In genomic region chr21:19343711-19344110, GRCh38 we compare ENCODE assay signal across 21 cellular contexts.
DNase-seq lines count a peak whose midpoint lies in the region; ATAC-seq and TF ChIP-seq lines count a peak whose summit lies in the region.
"Had no signal": no experiment of that assay in that cellular context is flagged by ENCODE, and none has a peak within 500 bp of the region (broad histone marks: within the 10 kb centered on the region; RNA-seq: fewer than 3 reads in every experiment).

No MANE protein-coding gene starts in this region.

- H3K27me3 ChIP-seq in OCI-LY3 (ENCODE audit: low read depth, low read length) (no peaks in the 10 kb centered on the region), right atrium auricular region (no peaks in the 10 kb centered on the region)
- H3K27me3 ChIP-seq in effector memory CD4-positive, alpha-beta T cell (replicated peaks; ENCODE audit: control insufficient read depth, insufficient read depth, low read length, poor library complexity, severe bottlenecking), result no peaks in the 10 kb centered on the region
- H3K27me3 ChIP-seq: BE2C had no signal

- TF ChIP-seq CTCF in GM20000 (IDR thresholded peaks at IDR 0.05; ENCODE audit: extremely low read depth, missing control alignments), result no peak
- TF ChIP-seq CTCF in OCI-LY3 (IDR thresholded peaks at IDR 0.05; ENCODE audit: low read depth, low read length), result no peak
- TF ChIP-seq CTCF in right atrium auricular region (IDR thresholded peaks at IDR 0.05), result no peak

- DNase-seq in GM20000 (ENCODE audit: low spot score), result peak; percentile 4
- no peak for DNase-seq in stimulated activated CD4-positive, alpha-beta T cell treated with anti-CD3 and anti-CD28 coated beads, Interleukin-1b, Interleukin-23, amount 100 ng/mL, for 48 hours
- no peak for DNase-seq in right atrium auricular region (ENCODE audit: low spot score)
- no peak for DNase-seq in activated CD4-positive, alpha-beta T cell treated with anti-CD3 and anti-CD28 coated beads, Interleukin-2, amount 50 U/mL, for 1 hour
- DNase-seq in effector memory CD4-positive, alpha-beta T cell, result no peak
- DNase-seq: BE2C; Caco-2; CD4-positive, alpha-beta T cell; MM.1S; NCI-H1092; NCI-H2081; NCI-H510A; NCI-H748 treated with DMSO at 0.1 percent for 48 hours; NK-92 treated with Interleukin-12 subunit alpha and Interleukin-12 subunit beta, amount 100 ng/mL, for 24 hours; OCI-M1; SHP77 had no signal

- H2AFZ ChIP-seq in OCI-LY3 (ENCODE audit: low read depth, low read length), result no peak overlapping the region

- H3K4me1 ChIP-seq in OCI-LY3 (ENCODE audit: low read length) (peaks cover 16% of the 10 kb centered on the region), right atrium auricular region (no peaks in the 10 kb centered on the region)
- H3K4me1 ChIP-seq in effector memory CD4-positive, alpha-beta T cell (ENCODE audit: control insufficient read depth, insufficient read depth, low read length, poor library complexity, severe bottlenecking), result no peaks in the 10 kb centered on the region
- H3K4me1 ChIP-seq: Caco-2, HAP-1 had no signal

- H3K4me3 ChIP-seq in OCI-LY3 (ENCODE audit: low read length) (no peak overlapping the region), right atrium auricular region (no peak overlapping the region)
- no peak overlapping the region for H3K4me3 ChIP-seq in effector memory CD4-positive, alpha-beta T cell (ENCODE audit: insufficient read depth, low read depth, low read length, poor library complexity, severe bottlenecking)
- H3K4me3 ChIP-seq: HAP-1, SK-N-MC had no signal

- no peaks in the 10 kb centered on the region for H4K20me1 ChIP-seq in OCI-LY3 (ENCODE audit: insufficient read depth, low read length)

- no peaks in the 10 kb centered on the region for H3K79me2 ChIP-seq in OCI-LY3 (ENCODE audit: low read length)

- H3K9me3 ChIP-seq in OCI-LY3 (ENCODE audit: insufficient read depth, low read length) (no peaks in the 10 kb centered on the region), right atrium auricular region (no peaks in the 10 kb centered on the region)
- H3K9me3 ChIP-seq in effector memory CD4-positive, alpha-beta T cell (ENCODE audit: control insufficient read depth, low read length), result no peaks in the 10 kb centered on the region
- H3K9me3 ChIP-seq: BE2C, Caco-2, HAP-1 had no signal

- ATAC-seq in GM18858 (IDR thresholded peaks at IDR 0.05; ENCODE audit: unreplicated experiment), result peak; percentile 71
- ATAC-seq in HG02885 (IDR thresholded peaks at IDR 0.05; ENCODE audit: poor library complexity, unreplicated experiment), result peak; percentile 77

- H3K4me2 ChIP-seq in OCI-LY3 (ENCODE audit: low read length), result peak overlapping the region; percentile 13; the same call in 1 of the 2 replicates

- H3K27ac ChIP-seq in OCI-LY3 (ENCODE audit: low read length), result peak overlapping the region; percentile 30
- no peak overlapping the region for H3K27ac ChIP-seq in right atrium auricular region
- no peak overlapping the region for H3K27ac ChIP-seq in effector memory CD4-positive, alpha-beta T cell (ENCODE audit: insufficient read depth, low read length, poor library complexity, severe bottlenecking)
- H3K27ac ChIP-seq: SK-N-MC had no signal

- H3K36me3 ChIP-seq in OCI-LY3 (replicated peaks; ENCODE audit: low read depth, low read length), result peaks cover 10% of the 10 kb centered on the region
- H3K36me3 ChIP-seq in right atrium auricular region, result no peaks in the 10 kb centered on the region
- no peaks in the 10 kb centered on the region for H3K36me3 ChIP-seq in effector memory CD4-positive, alpha-beta T cell (ENCODE audit: control insufficient read depth, insufficient read depth, low read length)
- H3K36me3 ChIP-seq: BE2C, HAP-1 had no signal

- H3K9ac ChIP-seq in OCI-LY3 (ENCODE audit: low read length), result no peak overlapping the region
